ENCODE assay signal across 15 cellular contexts in genomic region chr10:127392351-127393235, GRCh38.
"Had no signal": no experiment of that assay in that cellular context is flagged by ENCODE, and none has a peak within 500 bp of the region (broad histone marks: within the 10 kb centered on the region; RNA-seq: fewer than 3 reads in every experiment).

No MANE protein-coding gene starts in this region.

- H3K4me1 ChIP-seq: adrenal gland, body of pancreas, left ventricle myocardium inferior, transverse colon had no signal

- DNase-seq: activated B cell treated with CpG ODN at 0.5 μM for 24 hours; activated CD4-positive, alpha-beta T cell treated with anti-CD3 and anti-CD28 coated beads for 48 hours; activated CD8-positive, alpha-beta T cell treated with anti-CD3 and anti-CD28 coated beads for 36 hours; activated effector memory CD4-positive, alpha-beta T cell treated with anti-CD3 and anti-CD28 coated beads, Interleukin-2, amount 50 U/mL, for 16 hours; activated T-cell treated with anti-CD3 and anti-CD28 coated beads, Interleukin-2, amount 50 U/mL, for 4 hours; central memory CD4-positive, alpha-beta T cell; dermis blood vessel endothelial cell; islet precursor cell; left ventricle myocardium inferior; stimulated activated CD4-positive, alpha-beta T cell treated with anti-CD3 and anti-CD28 coated beads, Interleukin-1b, Interleukin-23, amount 100 ng/mL, for 48 hours; transverse colon had no signal

- ATAC-seq: activated CD8-positive, alpha-beta T cell treated with anti-CD3 and anti-CD28 coated beads for 36 hours; activated T-cell treated with anti-CD3 and anti-CD28 coated beads, Interleukin-2, amount 50 U/mL, for 4 hours; body of pancreas had no signal

- FAIRE-seq: TTC549 had no signal

- H3K4me2 ChIP-seq: hepatocyte had no signal

- H3K27ac ChIP-seq: body of pancreas, hepatocyte, left ventricle myocardium inferior, transverse colon had no signal

- H3K36me3 ChIP-seq: adrenal gland, transverse colon had no signal

- H3K79me2 ChIP-seq: hepatocyte had no signal

- H3K4me3 ChIP-seq: adrenal gland, body of pancreas, hepatocyte, left ventricle myocardium inferior, transverse colon had no signal

- H2AFZ ChIP-seq: hepatocyte had no signal

- H3K9me3 ChIP-seq: adrenal gland, body of pancreas, left ventricle myocardium inferior, transverse colon had no signal

- H3K27me3 ChIP-seq: adrenal gland, body of pancreas, hepatocyte, transverse colon had no signal
